In genomic region chr4:189904420-189905027, GRCh38 we compare ENCODE assay signal across 8 cellular contexts. TPM values are rescaled to one million over a fixed set of nuclear protein-coding genes. Genes with fewer than 3 reads are reported as not detected.
DNase-seq lines count a peak whose midpoint lies in the region; ATAC-seq lines count a peak whose summit lies in the region.
"Not testable (repeated sequence)": the region's sequence is repeated elsewhere in the genome, so short reads cannot be mapped to it uniquely, and the experiment has no call there.

No MANE protein-coding gene starts in this region.

- H3K36me3 Mint-ChIP-seq in CD4-positive, CD25-positive, alpha-beta regulatory T cell: not testable (repeated sequence)

- H3K4me3 Mint-ChIP-seq in CD4-positive, CD25-positive, alpha-beta regulatory T cell: not testable (repeated sequence)

- H3K27ac Mint-ChIP-seq in CD4-positive, CD25-positive, alpha-beta regulatory T cell: not testable (repeated sequence)

- not testable (repeated sequence) for H3K9me3 Mint-ChIP-seq in CD4-positive, CD25-positive, alpha-beta regulatory T cell

- ATAC-seq in CD4-positive, CD25-positive, alpha-beta regulatory T cell (ENCODE audit: low read depth in 2 of 2): not testable (repeated sequence)
- peak; percentile 60 for ATAC-seq in GM19328 (IDR thresholded peaks at IDR 0.05; ENCODE audit: unreplicated experiment)
- ATAC-seq in HG03135 (IDR thresholded peaks at IDR 0.05; ENCODE audit: unreplicated experiment): peak; percentile 67

- not testable (repeated sequence) for H3K27ac ChIP-seq in CD4-positive, CD25-positive, alpha-beta regulatory T cell (ENCODE audit: insufficient read depth, low read length, poor library complexity, severe bottlenecking)

- H3K4me3 ChIP-seq in CD4-positive, CD25-positive, alpha-beta regulatory T cell (ENCODE audit: low read depth, low read length): not testable (repeated sequence)

- not testable (repeated sequence) for H3K9me3 ChIP-seq in CD4-positive, CD25-positive, alpha-beta regulatory T cell (ENCODE audit: control insufficient read depth in 2 of 2, low read length in 2 of 2)

- DNase-seq in CD4-positive, CD25-positive, alpha-beta regulatory T cell: peak; percentile 10 to 71 (median 28)
- peak; percentile 60 for DNase-seq in RPMI7951 (ENCODE audit: low read depth)
- DNase-seq in activated effector memory CD4-positive, alpha-beta T cell treated with anti-CD3 and anti-CD28 coated beads, Interleukin-2, amount 50 U/mL, for 16 hours: peak; percentile 71
- DNase-seq in fibroblast of gingiva (ENCODE audit: low read depth): peak; percentile 61
- DNase-seq in medulla oblongata (ENCODE audit: extremely low spot score): peak; percentile 80
- DNase-seq in stimulated activated CD4-positive, alpha-beta T cell treated with anti-CD3 and anti-CD28 coated beads, Interleukin-2, amount 100 ng/mL, for 48 hours: peak; percentile 38 to 44

- H3K27me3 ChIP-seq in CD4-positive, CD25-positive, alpha-beta regulatory T cell (ENCODE audit: control insufficient read depth, insufficient read depth, low read length): not testable (repeated sequence)

- H3K27me3 Mint-ChIP-seq in CD4-positive, CD25-positive, alpha-beta regulatory T cell: not testable (repeated sequence)

- not testable (repeated sequence) for H3K4me1 ChIP-seq in CD4-positive, CD25-positive, alpha-beta regulatory T cell (ENCODE audit: control insufficient read depth, insufficient read depth, low read length, poor library complexity, severe bottlenecking)

- H3K36me3 ChIP-seq in CD4-positive, CD25-positive, alpha-beta regulatory T cell (ENCODE audit: control insufficient read depth, insufficient read depth, low read length): not testable (repeated sequence)

- H3K4me1 Mint-ChIP-seq in CD4-positive, CD25-positive, alpha-beta regulatory T cell: not testable (repeated sequence)

RNA-seq across cellular contexts. Expression of gene FRG1, which starts 36.1 kb away (rescaled TPM):
- 71.9 TPM for total RNA-seq in CD4-positive, CD25-positive, alpha-beta regulatory T cell
- 10 to 100 TPM; 60.7 to 76.8 (median 72.2) TPM for polyA plus RNA-seq in CD4-positive, CD25-positive, alpha-beta regulatory T cell
- 45.2 and 58.4 TPM in 2 replicates for total RNA-seq in RPMI7951 (2014; rRNA removed; shearing (Covaris generic))

Comparison
In these comparisons a context has a peak if more than half of its experiments do, and no peak if none do; other contexts are left out.
1. DNase-seq: peak in every context shown above with its lines; median percentile 80 in medulla oblongata; 71 in activated effector memory CD4-positive, alpha-beta T cell treated with anti-CD3 and anti-CD28 coated beads, Interleukin-2, amount 50 U/mL, for 16 hours; 61 in fibroblast of gingiva; 60 in RPMI7951; 41 in stimulated activated CD4-positive, alpha-beta T cell treated with anti-CD3 and anti-CD28 coated beads, Interleukin-2, amount 100 ng/mL, for 48 hours; 28 in CD4-positive, CD25-positive, alpha-beta regulatory T cell.